In the genomic region with DNA sequence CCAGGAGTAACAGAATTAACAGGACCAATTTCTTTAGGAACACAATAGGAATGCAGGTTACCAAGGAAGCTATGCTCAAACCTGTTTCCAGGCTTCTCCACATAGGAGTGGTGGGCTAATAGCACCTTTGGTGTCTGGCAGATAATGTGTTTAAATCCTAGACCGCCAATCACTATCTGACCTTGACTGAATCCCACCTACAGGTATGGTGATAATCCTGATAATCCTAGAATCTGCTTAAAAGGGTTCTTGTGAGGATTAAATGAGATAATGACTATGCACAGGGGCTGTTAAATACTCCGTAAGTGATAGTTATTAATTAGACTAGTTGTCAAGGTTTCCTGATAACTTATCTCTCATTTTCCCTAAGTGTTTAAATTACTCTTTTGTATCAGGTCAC, we compare ENCODE assay signal across 20 cellular contexts.
A peak's percentile ranks its signal among the peaks of the same experiment; 100 is the strongest.
DNase-seq lines count a peak whose midpoint lies in the region; ATAC-seq, FAIRE-seq and TF ChIP-seq lines count a peak whose summit lies in the region.
"Had no signal": no experiment of that assay in that cellular context is flagged by ENCODE, and none has a peak within 500 bp of the region (broad histone marks: within the 10 kb centered on the region; RNA-seq: fewer than 3 reads in every experiment).

No MANE protein-coding gene starts in this region.

- 100% methylated on average over 2 of the region's 2 CpGs for WGBS in GM12878 (ENCODE audit: insufficient coverage, insufficient replicate concordance, low lambda C conversion rate, missing lambda C conversion rate)

- TF ChIP-seq CTCF in MCF 10A (IDR thresholded peaks at IDR 0.05; ENCODE audit: unreplicated experiment) (no peak), breast epithelium (IDR thresholded peaks at IDR 0.05) (no peak), GM12878 (IDR thresholded peaks at IDR 0.05 in 2 of 3, conservative IDR thresholded peaks at IDR 0.05 in 1 of 3; ENCODE audit: control insufficient read depth in 2 of 3, extremely low read depth in 1 of 3, insufficient read depth in 1 of 3, low read depth in 3 of 3, low read length in 3 of 3) (no peak)

- RAD21 ChIA-PET in GM12878 (lab: Charles Lee; ENCODE audit: unreplicated experiment): interaction anchor here (0.6 kb wide), 1 partner anchor 14 kb away, joined by 3 read pairs; no protein-coding TSS in a partner anchor

- SMC1A ChIA-PET in GM12878 (lab: Charles Lee; ENCODE audit: uncharacterized antibody, unreplicated experiment): interaction anchor here (1.5 kb wide), 1 partner anchor 43 kb away, joined by 4 read pairs; no protein-coding TSS in a partner anchor

- H3K4me3 ChIP-seq in breast epithelium: no peak overlapping the region
- no peak overlapping the region for H3K4me3 ChIP-seq in HUES48 (ENCODE audit: low read depth, low read length)
- H3K4me3 ChIP-seq in GM12878: no peak overlapping the region
- H3K4me3 ChIP-seq: BLaER1 treated with 17β-estradiol and CSF1 and Interleukin-3, amounts not matched to agents 10 nM and 100 nM; GM23248 had no signal

- H3K9me3 ChIP-seq in breast epithelium: no peaks in the 10 kb centered on the region
- H3K9me3 ChIP-seq in HUES48 (ENCODE audit: control insufficient read depth, insufficient read depth, low read length): no peaks in the 10 kb centered on the region
- no peaks in the 10 kb centered on the region for H3K9me3 ChIP-seq in GM12878 (replicated peaks; ENCODE audit: control insufficient read depth, insufficient read depth, low read length)
- H3K9me3 ChIP-seq: BLaER1 treated with 17β-estradiol and CSF1 and Interleukin-3, amounts not matched to agents 10 nM and 100 nM; Caco-2 had no signal

- no peak overlapping the region for H3K9ac ChIP-seq in HUES48 (ENCODE audit: low read depth, low read length)
- H3K9ac ChIP-seq in GM12878 (ENCODE audit: control insufficient read depth, insufficient read depth, low read length): no peak overlapping the region
- H3K9ac ChIP-seq: BLaER1 treated with 17β-estradiol and CSF1 and Interleukin-3, amounts not matched to agents 10 nM and 100 nM; GM23248 had no signal

- in situ Hi-C loops in GM12878 (cut with MboI): no loop called here

- no peak for TF ChIP-seq POLR2A in breast epithelium (IDR thresholded peaks at IDR 0.05)
- 0 out of 2 replicates have a peak, but pooled peaks have one; percentile 19 for TF ChIP-seq POLR2A in GM12878 (IDR thresholded peaks at IDR 0.05; ENCODE audit: low read depth, low read length)

- BruUV-seq in MCF 10A (replicated peaks; lab: Mats Ljungman, UMichigan) (TSS peak; percentile 4), GM12878 (replicated peaks; lab: Mats Ljungman, UMichigan) (no TSS peak)

- no peak for TF ChIP-seq RAD21 in GM12878 (IDR thresholded peaks at IDR 0.05; ENCODE audit: insufficient read depth, low read depth, low read length)

- H3K4me1 Mint-ChIP-seq in MCF 10A (ENCODE audit: insufficient read depth, unreplicated experiment): peaks cover 7% of the 10 kb centered on the region
- H3K4me1 Mint-ChIP-seq: B cell had no signal

- no peaks in the 10 kb centered on the region for H3K4me1 ChIP-seq in breast epithelium
- peaks cover 35% of the 10 kb centered on the region for H3K4me1 ChIP-seq in HUES48 (ENCODE audit: control insufficient read depth, insufficient read depth, low read length)
- no peaks in the 10 kb centered on the region for H3K4me1 ChIP-seq in GM12878 (ENCODE audit: control insufficient read depth, insufficient read depth, low read length)
- H3K4me1 ChIP-seq: Caco-2 had no signal

- H3K27ac Mint-ChIP-seq in MCF 10A (ENCODE audit: low read depth, unreplicated experiment): no peak overlapping the region
- H3K27ac Mint-ChIP-seq: B cell, IgD-negative memory B cell had no signal

- no peak for ATAC-seq in GM12878
- ATAC-seq in GM18858 (IDR thresholded peaks at IDR 0.05; ENCODE audit: unreplicated experiment): no peak
- ATAC-seq: HepG2 had no signal

- H3K36me3 Mint-ChIP-seq in MCF 10A (ENCODE audit: insufficient read depth, unreplicated experiment): peaks cover 62% of the 10 kb centered on the region

- DNase-seq in MCF 10A (ENCODE audit: unreplicated experiment) (no peak), breast epithelium (ENCODE audit: low spot score in 2 of 2) (no peak), GM12878 (ENCODE audit: low read depth, low spot score) (no peak), NCI-H2081 (lab: John Stamatoyannopoulos, UW) (no peak)
- DNase-seq: Caco-2; CD8-positive, alpha-beta memory T cell; DMS79 treated with DMSO at 0.1 percent for 48 hours; GF-D8; GM23248; HCEC 1CT; KBM-7 had no signal

- no peaks in the 10 kb centered on the region for H4K20me1 ChIP-seq in GM12878 (ENCODE audit: control insufficient read depth, insufficient read depth)

- H3K36me3 ChIP-seq in breast epithelium (peaks cover 4% of the 10 kb centered on the region), HUES48 (ENCODE audit: control insufficient read depth, insufficient read depth, low read length) (peaks cover 33% of the 10 kb centered on the region), GM12878 (ENCODE audit: control insufficient read depth in 2 of 2, insufficient read depth in 2 of 2, low read length in 1 of 2) (peaks cover 2 to 15% of the 10 kb centered on the region in 2 experiments; a peak in 3 of 4 replicates)

- POLR2A ChIA-PET in MCF 10A (lab: Yijun Ruan, JAX) (no interaction called here), GM12878 (lab: Charles Lee) (no interaction called here)

- H3K27me3 Mint-ChIP-seq in MCF 10A (ENCODE audit: insufficient read depth, unreplicated experiment): no peaks in the 10 kb centered on the region
- H3K27me3 Mint-ChIP-seq: B cell; CD8-positive, alpha-beta memory T cell; IgD-negative memory B cell had no signal

- H3K27ac ChIP-seq in breast epithelium (no peak overlapping the region), HUES48 (ENCODE audit: low read depth, low read length) (peak overlapping the region; percentile 79), GM12878 (ENCODE audit: control insufficient read depth, insufficient read depth) (no peak overlapping the region)
- H3K27ac ChIP-seq: BLaER1 treated with 17β-estradiol and CSF1 and Interleukin-3, amounts not matched to agents 10 nM and 100 nM; GM23248 had no signal

- H3K4me2 ChIP-seq in GM12878 (ENCODE audit: control insufficient read depth, insufficient read depth): no peak overlapping the region
- H3K4me2 ChIP-seq: BLaER1 treated with 17β-estradiol and CSF1 and Interleukin-3, amounts not matched to agents 10 nM and 100 nM had no signal

- H3K79me2 ChIP-seq in GM12878 (ENCODE audit: control insufficient read depth, insufficient read depth, low read length): no peaks in the 10 kb centered on the region

- FAIRE-seq in GM12878 (lab: Jason Lieb, UNC): no peak
- FAIRE-seq: GM19239, H54, HepG2, HTR-8/SVneo had no signal

- CTCF ChIA-PET in MCF 10A (lab: Yijun Ruan, JAX): no interaction called here
- CTCF ChIA-PET in GM12878 (lab: Yijun Ruan, JAX): interaction anchor here (1.2 kb wide), 1 partner anchor 9 kb away, joined by 3 read pairs; no protein-coding TSS in a partner anchor

- H3K27me3 ChIP-seq in breast epithelium (no peaks in the 10 kb centered on the region), HUES48 (ENCODE audit: control insufficient read depth, insufficient read depth, low read length) (no peaks in the 10 kb centered on the region), GM12878 (replicated peaks in 1 of 2; ENCODE audit: control insufficient read depth in 2 of 2, insufficient read depth in 2 of 2, low read length in 1 of 2) (no peaks in the 10 kb centered on the region)
- H3K27me3 ChIP-seq: BLaER1 treated with 17β-estradiol and CSF1 and Interleukin-3, amounts not matched to agents 10 nM and 100 nM had no signal

- no peak for TF ChIP-seq EP300 in GM12878 (IDR thresholded peaks at IDR 0.05; ENCODE audit: borderline replicate concordance in 1 of 2, control insufficient read depth in 1 of 2, low read depth in 2 of 2, low read length in 2 of 2)

- no peaks in the 10 kb centered on the region for H3K9me3 Mint-ChIP-seq in MCF 10A (ENCODE audit: unreplicated experiment)
- H3K9me3 Mint-ChIP-seq: CD8-positive, alpha-beta memory T cell; IgD-negative memory B cell had no signal

- no peak overlapping the region for H2AFZ ChIP-seq in GM12878 (ENCODE audit: control insufficient read depth, low read depth, low read length)
- H2AFZ ChIP-seq: GM23248 had no signal

- H3K4me3 Mint-ChIP-seq in MCF 10A (ENCODE audit: unreplicated experiment): no peak overlapping the region
- H3K4me3 Mint-ChIP-seq: B cell; CD8-positive, alpha-beta memory T cell; IgD-negative memory B cell had no signal

- intact Hi-C loops in MCF 10A (cut with micrococcal nuclease): no loop called here
- intact Hi-C loops in breast epithelium (cut with DNase I; ENCODE audit: low total_unique reads): no loop called here
- intact Hi-C loops in GM12878 (cut with micrococcal nuclease; ENCODE audit: unreplicated experiment): no loop called here

TF ChIP-seq in GM12878, 131 proteins besides CTCF, POLR2A, EP300 and RAD21 (continues in another document):
- no peak for TF ChIP-seq TCF3 (IDR thresholded peaks at IDR 0.05; ENCODE audit: borderline replicate concordance, insufficient read depth, low read depth, low read length)
- TF ChIP-seq, protein P1, sequence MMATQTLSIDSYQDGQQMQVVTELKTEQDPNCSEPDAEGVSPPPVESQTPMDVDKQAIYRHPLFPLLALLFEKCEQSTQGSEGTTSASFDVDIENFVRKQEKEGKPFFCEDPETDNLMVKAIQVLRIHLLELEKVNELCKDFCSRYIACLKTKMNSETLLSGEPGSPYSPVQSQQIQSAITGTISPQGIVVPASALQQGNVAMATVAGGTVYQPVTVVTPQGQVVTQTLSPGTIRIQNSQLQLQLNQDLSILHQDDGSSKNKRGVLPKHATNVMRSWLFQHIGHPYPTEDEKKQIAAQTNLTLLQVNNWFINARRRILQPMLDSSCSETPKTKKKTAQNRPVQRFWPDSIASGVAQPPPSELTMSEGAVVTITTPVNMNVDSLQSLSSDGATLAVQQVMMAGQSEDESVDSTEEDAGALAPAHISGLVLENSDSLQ (IDR thresholded peaks at IDR 0.05): no peak
- TF ChIP-seq NBN (IDR thresholded peaks at IDR 0.05): no peak
- TF ChIP-seq NR2F1 (conservative IDR thresholded peaks at IDR 0.05): no peak
- TF ChIP-seq RB1 (IDR thresholded peaks at IDR 0.05; ENCODE audit: borderline replicate concordance): no peak
